ENCODE assay signal across 22 cellular contexts in the genomic region with DNA sequence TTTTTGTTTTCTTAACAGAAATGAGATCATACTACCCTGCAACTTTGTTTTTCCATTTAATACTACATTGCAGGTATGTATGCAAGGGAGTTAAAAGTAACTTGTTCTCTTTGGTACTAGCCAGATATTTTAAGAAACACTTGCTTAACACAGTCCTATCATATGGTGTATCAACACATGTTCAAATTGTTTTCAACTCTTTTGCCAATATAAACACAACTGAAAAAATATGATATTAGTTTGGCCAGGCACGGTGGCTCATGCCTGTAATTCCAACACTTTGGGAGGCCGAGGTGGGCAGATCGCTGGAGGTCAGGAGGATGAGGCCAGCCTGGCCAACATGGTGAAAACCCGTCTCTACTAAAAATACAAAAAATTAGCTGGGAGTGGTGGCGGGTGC.
"Had no signal": no experiment of that assay in that cellular context is flagged by ENCODE, and none has a peak within 500 bp of the region (broad histone marks: within the 10 kb centered on the region; RNA-seq: fewer than 3 reads in every experiment).

No MANE protein-coding gene starts in this region.

- H3K27me3 Mint-ChIP-seq: activated CD4-positive, alpha-beta memory T cell treated with anti-CD3 and anti-CD28 coated beads, Interleukin-2, amount 10 ng/mL, durations not matched to agents 7 days and 5 days; activated CD4-positive, alpha-beta T cell treated with anti-CD3 and anti-CD28 coated beads, Interleukin-2, amount 10 ng/mL, durations not matched to agents 24 days and 14 days; brain had no signal

- DNase-seq: activated CD4-positive, alpha-beta memory T cell treated with anti-CD3 and anti-CD28 coated beads, Interleukin-2, amount 10 ng/mL, durations not matched to agents 7 days and 5 days; activated CD4-positive, alpha-beta T cell treated with anti-CD3 and anti-CD28 coated beads, Interleukin-2, amount 10 ng/mL, durations not matched to agents 24 days and 14 days; activated CD8-positive, alpha-beta memory T cell treated with anti-CD3 and anti-CD28 coated beads, Interleukin-2, amount 50 U/mL, for 48 hours; activated gamma-delta T cell treated with Interleukin-2 at 50 U/mL for 16 hours; activated naive CD4-positive, alpha-beta T cell treated with anti-CD3 and anti-CD28 coated beads, Interleukin-2, amount 50 U/mL, for 16 hours; activated T-cell treated with anti-CD3 and anti-CD28 coated beads, Interleukin-2, amount 50 U/mL, for 4 hours; amygdala; cerebellar nuclear complex; MM.1S; NCI-H1105; NCI-H1436; NCI-H1694 treated with DMSO at 0.1 percent for 48 hours; NCI-H2029 treated with DMSO at 0.1 percent for 48 hours; NCI-H510A treated with DMSO at 0.1 percent for 48 hours; NCI-H69; SHP77 had no signal

- H3K4me3 ChIP-seq: SJSA1 had no signal

- H3K4me3 Mint-ChIP-seq: activated CD4-positive, alpha-beta memory T cell treated with anti-CD3 and anti-CD28 coated beads, Interleukin-2, amount 10 ng/mL, durations not matched to agents 7 days and 5 days; activated CD4-positive, alpha-beta T cell treated with anti-CD3 and anti-CD28 coated beads, Interleukin-2, amount 10 ng/mL, durations not matched to agents 24 days and 14 days; activated T-cell treated with anti-CD3 and anti-CD28 coated beads, Interleukin-2, amount 50 U/mL, for 4 hours; brain; T-helper 1 cell treated with Interleukin-12 subunit alpha and Interleukin-12 subunit beta and Interleukin-4 antibody, amounts not matched to agents 30 μg/mL and 1 μg/mL, for 36 hours had no signal

- H3K27ac Mint-ChIP-seq: activated CD4-positive, alpha-beta memory T cell treated with anti-CD3 and anti-CD28 coated beads, Interleukin-2, amount 10 ng/mL, durations not matched to agents 7 days and 5 days; activated CD4-positive, alpha-beta T cell treated with anti-CD3 and anti-CD28 coated beads, Interleukin-2, amount 10 ng/mL, durations not matched to agents 24 days and 14 days; activated T-helper 2 cell treated with anti-CD3 and anti-CD28 coated beads, Interferon-gamma antibody, Interleukin-2, Interleukin-4, amounts not matched to agents 10 μg/mL and 5 μg/mL and 100 μg/mL, durations not matched to agents 14 hours and 24 hours and 36 hours; T-helper 1 cell treated with Interleukin-12 subunit alpha and Interleukin-12 subunit beta and Interleukin-4 antibody, amounts not matched to agents 30 μg/mL and 1 μg/mL, for 36 hours had no signal

- H3K4me1 Mint-ChIP-seq: brain had no signal

- ATAC-seq: activated CD4-positive, CD25-positive, alpha-beta regulatory T cell treated with anti-CD3 and anti-CD28 coated beads, Interleukin-2, amount 50 U/mL, for 24 hours; activated T-cell treated with anti-CD3 and anti-CD28 coated beads, Interleukin-2, amount 50 U/mL, for 4 hours; SK-N-SH treated with all-trans-retinoic acid at 6 μM for 48 hours had no signal

- H3K9me3 Mint-ChIP-seq: activated CD4-positive, alpha-beta memory T cell treated with anti-CD3 and anti-CD28 coated beads, Interleukin-2, amount 10 ng/mL, durations not matched to agents 7 days and 5 days; activated CD4-positive, alpha-beta T cell treated with anti-CD3 and anti-CD28 coated beads, Interleukin-2, amount 10 ng/mL, durations not matched to agents 24 days and 14 days; activated T-cell treated with anti-CD3 and anti-CD28 coated beads, Interleukin-2, amount 50 U/mL, for 4 hours; activated T-helper 2 cell treated with anti-CD3 and anti-CD28 coated beads, Interferon-gamma antibody, Interleukin-2, Interleukin-4, amounts not matched to agents 10 μg/mL and 5 μg/mL and 100 μg/mL, durations not matched to agents 14 hours and 24 hours and 36 hours; brain; T-helper 1 cell treated with Interleukin-12 subunit alpha and Interleukin-12 subunit beta and Interleukin-4 antibody, amounts not matched to agents 30 μg/mL and 1 μg/mL, for 36 hours had no signal
